8 cellular contexts compared by ENCODE assay signal in genomic region chr22:41621099-41621910, GRCh38. TPM values are rescaled to one million over a fixed set of nuclear protein-coding genes. Genes with fewer than 3 reads are reported as not detected.
A peak's percentile ranks its signal among the peaks of the same experiment; 100 is the strongest.
DNase-seq lines count a peak whose midpoint lies in the region; ATAC-seq and TF ChIP-seq lines count a peak whose summit lies in the region.

Gene XRCC6 (plus strand): TSS chr22:41621295. CDS start chr22:41622005, 710 bp downstream.

- H3K36me3 ChIP-seq in mucosa of descending colon (ENCODE audit: low read depth) = peaks cover 8% of the 10 kb centered on the region

- H3K27me3 Mint-ChIP-seq in IgD-negative memory B cell = no peaks in the 10 kb centered on the region

- TF ChIP-seq CTCF in epithelial cell of esophagus (IDR thresholded peaks at IDR 0.05; ENCODE audit: insufficient read depth, low read depth, low read length, missing control alignments) (no peak), mucosa of descending colon (IDR thresholded peaks at IDR 0.05) (no peak)

- peaks cover 18 to 31% (median 18%) of the 10 kb centered on the region in 3 donors for H3K4me1 Mint-ChIP-seq in IgD-negative memory B cell

- peak within 1 kb of the TSS; percentile 93 to 98 (median 96) for H3K4me3 Mint-ChIP-seq in IgD-negative memory B cell

- no peaks in the 10 kb centered on the region for H3K9me3 ChIP-seq in mucosa of descending colon

- DNase-seq in DMS 273 (lab: John Stamatoyannopoulos, UW; ENCODE audit: unreplicated experiment) = peak; percentile 98
- peak; percentile 88 for DNase-seq in OCI-M2 (lab: John Stamatoyannopoulos, UW; ENCODE audit: unreplicated experiment)
- DNase-seq in activated T-cell treated with anti-CD3 and anti-CD28 coated beads for 4 hours = peak; percentile 100
- peak; percentile 100 for DNase-seq in epithelial cell of esophagus (ENCODE audit: low read depth)
- DNase-seq in mucosa of descending colon = peak; percentile 100
- peak; percentile 99 for DNase-seq in stimulated activated CD8-positive, alpha-beta memory T cell treated with anti-CD3 and anti-CD28 coated beads, Interleukin-4, amount 100 ng/mL, for 24 hours (ENCODE audit: low read depth)

- intact Hi-C loops in mucosa of descending colon (cut with DNase I, micrococcal nuclease) = no loop called here

- H3K4me3 ChIP-seq in epithelial cell of esophagus (ENCODE audit: low read length) = peak within 1 kb of the TSS; percentile 97
- peak within 1 kb of the TSS; percentile 93 for H3K4me3 ChIP-seq in mucosa of descending colon

- peaks cover 33% of the 10 kb centered on the region for H3K4me1 ChIP-seq in mucosa of descending colon (ENCODE audit: low read depth)

- peak within 1 kb of the TSS; percentile 91 to 98 (median 97) for H3K27ac Mint-ChIP-seq in IgD-negative memory B cell

- no peaks in the 10 kb centered on the region for H3K36me3 Mint-ChIP-seq in IgD-negative memory B cell

- no peaks in the 10 kb centered on the region for H3K9me3 Mint-ChIP-seq in IgD-negative memory B cell

- ATAC-seq in GM21528 (IDR thresholded peaks at IDR 0.05; ENCODE audit: low FRiP score, unreplicated experiment) (peak; percentile 74), mucosa of descending colon (peak; percentile 96)

RNA-seq across cellular contexts. Expression of gene XRCC6, which starts in this region (rescaled TPM):
- polyA plus RNA-seq in IgD-negative memory B cell = 377 TPM
- 100 to 1,000 TPM; 169 to 193 (median 177) TPM for total RNA-seq in mucosa of descending colon

Comparison
In these comparisons a context has a peak if more than half of its experiments do, and no peak if none do; other contexts are left out.
1. Peak in every context shown above with its lines: DNase-seq, ATAC-seq and H3K4me3 ChIP-seq.